In the genomic region with DNA sequence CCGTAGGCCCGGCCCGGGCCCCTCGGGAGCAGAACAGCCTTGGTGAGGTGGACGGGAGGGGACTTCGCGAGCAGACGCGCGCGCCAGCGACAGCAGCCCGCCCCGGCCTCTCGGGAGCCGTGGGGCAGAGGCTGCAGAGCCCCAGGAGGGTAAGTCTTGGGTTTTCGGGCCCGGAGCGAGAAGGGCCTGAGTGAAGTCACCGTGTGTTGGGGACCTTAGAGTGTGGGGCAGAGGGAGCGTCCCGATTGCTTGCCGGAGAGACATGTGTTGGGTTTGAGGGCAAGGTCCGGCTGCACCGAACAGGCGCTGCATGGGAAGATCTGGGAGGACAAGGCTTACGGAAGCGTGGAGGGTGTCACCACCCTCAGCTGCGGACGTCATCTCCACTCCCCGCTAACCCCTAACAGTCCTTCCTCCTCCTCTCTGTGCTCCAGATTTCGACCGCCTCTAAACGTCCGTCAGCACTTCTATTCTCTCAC, we compare ENCODE assay signal across 8 cellular contexts. TPM values are rescaled to one million over a fixed set of nuclear protein-coding genes. Genes with fewer than 3 reads are reported as not detected.
DNase-seq lines count a peak whose midpoint lies in the region; ATAC-seq, FAIRE-seq and TF ChIP-seq lines count a peak whose summit lies in the region.
"Not testable (repeated sequence)": the region's sequence is repeated elsewhere in the genome, so short reads cannot be mapped to it uniquely, and the experiment has no call there.

No MANE protein-coding gene starts in this region.

- not testable (repeated sequence) for FAIRE-seq in HTR-8/SVneo (lab: Jason Lieb, UNC); urothelium cell line (lab: Jason Lieb, UNC)

- not testable (repeated sequence) for H3K9me3 ChIP-seq in Peyer's patch

- H3K27ac ChIP-seq in Peyer's patch: peak overlapping the region; percentile 84 to 95 (median 90)

- TF ChIP-seq POLR2A in Peyer's patch (IDR thresholded peaks at IDR 0.05): peak; percentile 37 to 63

- DNase-seq in GM06990 (ENCODE audit: extremely low read depth, insufficient read length): peak; percentile 52
- DNase-seq in HTR-8/SVneo (ENCODE audit: insufficient read length, low spot score): peak; percentile 2
- DNase-seq in Peyer's patch: peak; percentile 61 to 87 (median 84)
- DNase-seq in activated T-cell treated with anti-CD3 and anti-CD28 coated beads for 4 hours: peak; percentile 19
- DNase-seq in effector CD4-positive, alpha-beta T cell: peak; percentile 20
- not testable (repeated sequence) for DNase-seq in kidney epithelial cell (ENCODE audit: low read depth)
- DNase-seq in sciatic nerve (ENCODE audit: low spot score): peak; percentile 73
- DNase-seq in urothelium cell line (ENCODE audit: low spot score): peak; percentile 16

- intact Hi-C loops in sciatic nerve (cut with DNase I): not testable (repeated sequence)

- not testable (repeated sequence) for H3K27me3 ChIP-seq in GM06990 (replicated peaks; ENCODE audit: control insufficient read depth, insufficient read depth, low read length); Peyer's patch; kidney epithelial cell (ENCODE audit: control insufficient read depth, insufficient read depth, low read length)

- H3K4me1 ChIP-seq in Peyer's patch: not testable (repeated sequence)

- not testable (repeated sequence) for ATAC-seq in sciatic nerve

- H3K4me3 ChIP-seq in GM06990 (replicated peaks; ENCODE audit: low read depth, low read length) (peak overlapping the region; percentile 87), Peyer's patch (peak overlapping the region; percentile 66 to 88 (median 75)), kidney epithelial cell (ENCODE audit: low read depth, low read length) (peak overlapping the region; percentile 64)

- TF ChIP-seq CTCF in GM06990 (IDR thresholded peaks at IDR 0.05; ENCODE audit: insufficient read depth, low read length, poor library complexity, severe bottlenecking); Peyer's patch (IDR thresholded peaks at IDR 0.05); kidney epithelial cell (IDR thresholded peaks at IDR 0.05; ENCODE audit: insufficient read depth, low read length, poor library complexity, severe bottlenecking): not testable (repeated sequence)

- not testable (repeated sequence) for H3K36me3 ChIP-seq in GM06990 (ENCODE audit: control insufficient read depth, insufficient read depth, low read length); Peyer's patch; kidney epithelial cell (ENCODE audit: control insufficient read depth, insufficient read depth, low read length)

RNA-seq across cellular contexts. Expression of a gene that starts 45.1 kb away (rescaled TPM):
- total RNA-seq in Peyer's patch (10 to 100 TPM; 24.0 to 47.3 (median 37.1) TPM), kidney epithelial cell (17.8 and 21.0 TPM in 2 replicates), sciatic nerve (32.5 TPM)

RNA-seq across cellular contexts. Expression of a gene that starts 51.8 kb away (rescaled TPM):
- total RNA-seq in Peyer's patch (10 to 100 TPM in 2 of 4 donors, 1 to 10 TPM in 2; 4.9 to 50.3 (median 9.7) TPM), kidney epithelial cell (8.4 and 8.7 TPM in 2 replicates), sciatic nerve (4.8 TPM)
